In genomic region chr15:85792872-85793621, GRCh38 we compare ENCODE assay signal across 8 cellular contexts. TPM values are rescaled to one million over a fixed set of nuclear protein-coding genes. Genes with fewer than 3 reads are reported as not detected.
A peak's percentile ranks its signal among the peaks of the same experiment; 100 is the strongest.
DNase-seq lines count a peak whose midpoint lies in the region; ATAC-seq and TF ChIP-seq lines count a peak whose summit lies in the region.

No MANE protein-coding gene starts in this region.

- H3K36me3 Mint-ChIP-seq in HFFc6 (ENCODE audit: low read depth): no peaks in the 10 kb centered on the region
- H3K36me3 Mint-ChIP-seq in activated T-helper 1 cell treated with anti-CD3 and anti-CD28 coated beads, Interleukin-12 subunit alpha, Interleukin-12 subunit beta, Interleukin-2, Interleukin-4 antibody, amounts not matched to agents 30 ng/mL and 10 ng/mL and 1 ng/mL, durations not matched to agents 14 hours and 24 hours and 36 hours (ENCODE audit: low read depth): peaks cover 6% of the 10 kb centered on the region
- H3K36me3 Mint-ChIP-seq in stimulated activated memory B cell treated with anti-CD40 and anti-IgM and Interleukin-4, amounts not matched to agents 10 μg/mL and 1 μg/mL and 100 μg/mL, for 72 hours: no peaks in the 10 kb centered on the region

- H3K9me3 ChIP-seq in iPS-18c (ENCODE audit: control insufficient read depth, insufficient read depth, low read length): no peaks in the 10 kb centered on the region

- peak overlapping the region; percentile 86 for H3K4me3 ChIP-seq in iPS-18c (ENCODE audit: insufficient read depth, low read depth, low read length)

- peak overlapping the region; percentile 94 for H3K4me3 Mint-ChIP-seq in HFFc6
- peak overlapping the region; percentile 91 for H3K4me3 Mint-ChIP-seq in activated T-helper 1 cell treated with anti-CD3 and anti-CD28 coated beads, Interleukin-12 subunit alpha, Interleukin-12 subunit beta, Interleukin-2, Interleukin-4 antibody, amounts not matched to agents 30 ng/mL and 10 ng/mL and 1 ng/mL, durations not matched to agents 14 hours and 24 hours and 36 hours
- H3K4me3 Mint-ChIP-seq in stimulated activated memory B cell treated with anti-CD40 and anti-IgM and Interleukin-4, amounts not matched to agents 10 μg/mL and 1 μg/mL and 100 μg/mL, for 72 hours: peak overlapping the region; percentile 81

- DNase-seq in HFFc6 (no peak), NCI-H226 (no peak), middle frontal gyrus (ENCODE audit: extremely low spot score, low spot score) (no peak), OCI-M2 (lab: John Stamatoyannopoulos, UW; ENCODE audit: unreplicated experiment) (no peak), DMS53 treated with DMSO at 0.1 percent for 48 hours (lab: John Stamatoyannopoulos, UW; ENCODE audit: unreplicated experiment) (no peak)
- DNase-seq in activated T-helper 1 cell treated with anti-CD3 and anti-CD28 coated beads, Interleukin-12 subunit alpha, Interleukin-12 subunit beta, Interleukin-2, Interleukin-4 antibody, amounts not matched to agents 30 ng/mL and 10 ng/mL and 1 ng/mL, durations not matched to agents 14 hours and 24 hours and 36 hours (ENCODE audit: low spot score): no peak

- intact Hi-C loops in activated T-helper 1 cell treated with anti-CD3 and anti-CD28 coated beads, Interleukin-12 subunit alpha, Interleukin-12 subunit beta, Interleukin-2, Interleukin-4 antibody, amounts not matched to agents 30 ng/mL and 10 ng/mL and 1 ng/mL, durations not matched to agents 14 hours and 24 hours and 36 hours (cut with micrococcal nuclease): loop anchor here (1.0 to 10.0 kb wide), 7 partner anchors 8 to 1868 kb away; partner anchors contain the start of gene AKAP13

- peaks cover 8% of the 10 kb centered on the region for H3K27me3 Mint-ChIP-seq in HFFc6 (ENCODE audit: insufficient read depth)
- peaks cover 4% of the 10 kb centered on the region for H3K27me3 Mint-ChIP-seq in activated T-helper 1 cell treated with anti-CD3 and anti-CD28 coated beads, Interleukin-12 subunit alpha, Interleukin-12 subunit beta, Interleukin-2, Interleukin-4 antibody, amounts not matched to agents 30 ng/mL and 10 ng/mL and 1 ng/mL, durations not matched to agents 14 hours and 24 hours and 36 hours (ENCODE audit: insufficient read depth)
- H3K27me3 Mint-ChIP-seq in stimulated activated memory B cell treated with anti-CD40 and anti-IgM and Interleukin-4, amounts not matched to agents 10 μg/mL and 1 μg/mL and 100 μg/mL, for 72 hours: no peaks in the 10 kb centered on the region

- H3K27ac Mint-ChIP-seq in HFFc6: peak overlapping the region; percentile 25; the same call in 1 of the 2 replicates
- H3K27ac Mint-ChIP-seq in activated T-helper 1 cell treated with anti-CD3 and anti-CD28 coated beads, Interleukin-12 subunit alpha, Interleukin-12 subunit beta, Interleukin-2, Interleukin-4 antibody, amounts not matched to agents 30 ng/mL and 10 ng/mL and 1 ng/mL, durations not matched to agents 14 hours and 24 hours and 36 hours: peak overlapping the region; percentile 61
- H3K27ac Mint-ChIP-seq in stimulated activated memory B cell treated with anti-CD40 and anti-IgM and Interleukin-4, amounts not matched to agents 10 μg/mL and 1 μg/mL and 100 μg/mL, for 72 hours: no peak overlapping the region

- ATAC-seq in stimulated activated memory B cell treated with anti-CD40 and anti-IgM and Interleukin-4, amounts not matched to agents 10 μg/mL and 1 μg/mL and 100 μg/mL, for 72 hours: no peak

- peaks cover 24% of the 10 kb centered on the region for H3K4me1 Mint-ChIP-seq in HFFc6 (ENCODE audit: low read depth)
- H3K4me1 Mint-ChIP-seq in activated T-helper 1 cell treated with anti-CD3 and anti-CD28 coated beads, Interleukin-12 subunit alpha, Interleukin-12 subunit beta, Interleukin-2, Interleukin-4 antibody, amounts not matched to agents 30 ng/mL and 10 ng/mL and 1 ng/mL, durations not matched to agents 14 hours and 24 hours and 36 hours (ENCODE audit: low read depth): peaks cover 31% of the 10 kb centered on the region
- H3K4me1 Mint-ChIP-seq in stimulated activated memory B cell treated with anti-CD40 and anti-IgM and Interleukin-4, amounts not matched to agents 10 μg/mL and 1 μg/mL and 100 μg/mL, for 72 hours: peaks cover 31% of the 10 kb centered on the region

- H3K9me3 Mint-ChIP-seq in HFFc6: peaks cover 5% of the 10 kb centered on the region; the same call in 1 of the 2 replicates
- H3K9me3 Mint-ChIP-seq in activated T-helper 1 cell treated with anti-CD3 and anti-CD28 coated beads, Interleukin-12 subunit alpha, Interleukin-12 subunit beta, Interleukin-2, Interleukin-4 antibody, amounts not matched to agents 30 ng/mL and 10 ng/mL and 1 ng/mL, durations not matched to agents 14 hours and 24 hours and 36 hours: no peaks in the 10 kb centered on the region
- H3K9me3 Mint-ChIP-seq in stimulated activated memory B cell treated with anti-CD40 and anti-IgM and Interleukin-4, amounts not matched to agents 10 μg/mL and 1 μg/mL and 100 μg/mL, for 72 hours: no peaks in the 10 kb centered on the region

- no peak for TF ChIP-seq CTCF in HFFc6 (IDR thresholded peaks at IDR 0.05)

RNA-seq across cellular contexts. Expression of gene KLHL25, which starts 1.7 kb away (rescaled TPM):
- total RNA-seq in HFFc6 (2021; fragmentation: NEBNext Ultra II Directional; extraction: Animal tissue kit (Norgen Biotek cat#: 25700)): 1 to 10 TPM; 2.2 to 3.2 (median 2.5) TPM
- total RNA-seq in activated T-helper 1 cell treated with anti-CD3 and anti-CD28 coated beads, Interleukin-12 subunit alpha, Interleukin-12 subunit beta, Interleukin-2, Interleukin-4 antibody, amounts not matched to agents 30 ng/mL and 10 ng/mL and 1 ng/mL, durations not matched to agents 14 hours and 24 hours and 36 hours: 10.7 and 11.0 TPM in 2 replicates
